ENCODE assay signal across 8 cellular contexts in genomic region chr6:89357390-89357789, GRCh38. TPM values are rescaled to one million over a fixed set of nuclear protein-coding genes. Genes with fewer than 3 reads are reported as not detected.
A peak's percentile ranks its signal among the peaks of the same experiment; 100 is the strongest.
DNase-seq lines count a peak whose midpoint lies in the region; ATAC-seq and TF ChIP-seq lines count a peak whose summit lies in the region.

No MANE protein-coding gene starts in this region.

- peaks cover 51% of the 10 kb centered on the region for H3K4me1 Mint-ChIP-seq in CD4-positive, alpha-beta T cell (ENCODE audit: low read depth)
- H3K4me1 Mint-ChIP-seq in central memory CD8-positive, alpha-beta T cell = peaks cover 21% of the 10 kb centered on the region

- H3K9me3 Mint-ChIP-seq in CD4-positive, alpha-beta T cell = no peaks in the 10 kb centered on the region
- no peaks in the 10 kb centered on the region for H3K9me3 Mint-ChIP-seq in central memory CD8-positive, alpha-beta T cell

- H3K9me3 ChIP-seq in CD4-positive, alpha-beta T cell (ENCODE audit: control insufficient read depth, low read length) = no peaks in the 10 kb centered on the region

- peak overlapping the region; percentile 92 for H3K4me3 Mint-ChIP-seq in CD4-positive, alpha-beta T cell
- H3K4me3 Mint-ChIP-seq in central memory CD8-positive, alpha-beta T cell = peak overlapping the region; percentile 76

- peaks cover 9% of the 10 kb centered on the region for H3K36me3 Mint-ChIP-seq in CD4-positive, alpha-beta T cell (ENCODE audit: low read depth)
- peaks cover 6% of the 10 kb centered on the region for H3K36me3 Mint-ChIP-seq in central memory CD8-positive, alpha-beta T cell (ENCODE audit: insufficient read depth)

- no peaks in the 10 kb centered on the region for H3K27me3 ChIP-seq in CD4-positive, alpha-beta T cell (ENCODE audit: control insufficient read depth, insufficient read depth, low read length)

- CTCF ChIA-PET in CD4-positive, alpha-beta T cell (lab: Charles Lee) = interaction anchor here (4.2 kb wide), 1 partner anchor 14 kb away, joined by 29 read pairs; no protein-coding TSS in a partner anchor

- POLR2A ChIA-PET in CD4-positive, alpha-beta T cell (lab: Charles Lee) = interaction anchor here (0.7 to 4.6 kb wide), 9 partner anchors 8 to 394 kb away, joined by 3 to 45 read pairs (median 6); partner anchors contain the start of genes PNRC1, RNGTT and RRAGD

- H3K27me3 Mint-ChIP-seq in CD4-positive, alpha-beta T cell = no peaks in the 10 kb centered on the region
- no peaks in the 10 kb centered on the region for H3K27me3 Mint-ChIP-seq in central memory CD8-positive, alpha-beta T cell

- intact Hi-C loops in CD4-positive, alpha-beta T cell (cut with DNase I, micrococcal nuclease) = loop anchor here (2.0 to 10.0 kb wide), 6 partner anchors 15 to 1227 kb away; partner anchors contain the start of genes CASP8AP2 (in 1 of the 2), MAP3K7 (in 1 of the 2), MDN1 (in 1 of the 2) and PNRC1 (in 1 of the 2)
- intact Hi-C loops in posterior vena cava (cut with DNase I) = no loop called here

- H3K27ac ChIP-seq in CD4-positive, alpha-beta T cell (ENCODE audit: low read depth, low read length) = peak overlapping the region; percentile 7

- ATAC-seq in CD4-positive, alpha-beta T cell (ENCODE audit: poor library complexity) = no peak
- peak; percentile 46 for ATAC-seq in GM19351 (IDR thresholded peaks at IDR 0.05; ENCODE audit: unreplicated experiment)
- peak; percentile 55 for ATAC-seq in HG03354 (IDR thresholded peaks at IDR 0.05; ENCODE audit: poor library complexity, severe bottlenecking, unreplicated experiment)
- no peak for ATAC-seq in central memory CD8-positive, alpha-beta T cell (replicated peaks; ENCODE audit: extremely low read depth, poor library complexity, severe bottlenecking)

- DNase-seq in CD4-positive, alpha-beta T cell = no peak
- DNase-seq in central memory CD8-positive, alpha-beta T cell (ENCODE audit: low spot score in 2 of 2) = no peak
- no peak for DNase-seq in ureter (ENCODE audit: low spot score)
- no peak for DNase-seq in posterior vena cava (ENCODE audit: low spot score)
- no peak for DNase-seq in activated CD4-positive, CD25-positive, alpha-beta regulatory T cell treated with anti-CD3 and anti-CD28 coated beads, Interleukin-2, amount 50 U/mL, for 72 hours
- DNase-seq in NCI-H187 (lab: John Stamatoyannopoulos, UW) = no peak

- H3K27ac Mint-ChIP-seq in CD4-positive, alpha-beta T cell = peak overlapping the region; percentile 90
- H3K27ac Mint-ChIP-seq in central memory CD8-positive, alpha-beta T cell (ENCODE audit: low read depth) = peak overlapping the region; percentile 73

- TF ChIP-seq CTCF in CD4-positive, alpha-beta T cell (IDR thresholded peaks at IDR 0.05) = no peak

RNA-seq across cellular contexts. Expression of gene UBE2J1, which starts 4.9 kb away (rescaled TPM):
- 10 to 100 TPM; 34.7 to 34.9 TPM for total RNA-seq in CD4-positive, alpha-beta T cell
- total RNA-seq in ureter (38.8 TPM), posterior vena cava (10 to 100 TPM; 39.8 to 43.8 TPM)

RNA-seq across cellular contexts. Expression of gene GABRR2, which starts 42.3 kb away (rescaled TPM):
- under 1 TPM; 0.47 to 0.49 TPM for total RNA-seq in CD4-positive, alpha-beta T cell
- total RNA-seq in ureter = 0.73 TPM
- 1 to 10 TPM in 1 of 2 donors, under 1 TPM in 1; 0.93 to 1.7 TPM for total RNA-seq in posterior vena cava

RNA-seq across cellular contexts. Expression of gene RRAGD, which starts 54.7 kb away (rescaled TPM):
- total RNA-seq in CD4-positive, alpha-beta T cell = 10 to 100 TPM in 1 of 2 experiments, 1 to 10 TPM in 1; 9.0 to 10.2 TPM
- total RNA-seq in ureter (14.6 TPM), posterior vena cava (10 to 100 TPM; 21.7 to 31.3 TPM)

Comparison
In these comparisons a context has a peak if more than half of its experiments do, and no peak if none do; other contexts are left out.
1. ATAC-seq: peak in GM19351 (single experiment) and HG03354 (single experiment); none in CD4-positive, alpha-beta T cell (single experiment) and central memory CD8-positive, alpha-beta T cell (single experiment).
2. intact Hi-C loops: an anchor here in CD4-positive, alpha-beta T cell (2.0 to 10.0 kb wide); none called in posterior vena cava.